Comparison of ENCODE assay signal across 14 cellular contexts in the genomic region with DNA sequence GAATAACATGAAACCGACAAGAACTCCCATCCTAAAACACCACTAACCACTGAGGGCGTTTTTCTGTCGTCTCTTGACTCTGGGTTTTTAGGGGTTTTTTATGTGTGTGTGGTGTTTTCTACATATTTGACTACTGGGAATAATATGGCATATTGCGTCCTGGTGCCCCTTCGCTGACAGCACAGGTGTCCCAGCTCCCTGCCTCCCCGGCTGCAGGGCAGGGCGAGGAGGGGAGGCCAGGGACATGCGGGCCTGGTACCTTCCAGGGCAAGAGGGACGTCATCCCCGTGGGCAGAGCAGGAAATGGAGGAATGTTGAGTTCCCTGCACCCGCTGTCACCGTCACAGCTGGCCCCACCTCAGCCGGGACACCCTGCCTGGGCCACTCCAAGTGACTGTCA. TPM values are rescaled to one million over a fixed set of nuclear protein-coding genes. Genes with fewer than 3 reads are reported as not detected.
DNase-seq lines count a peak whose midpoint lies in the region; ATAC-seq, FAIRE-seq and TF ChIP-seq lines count a peak whose summit lies in the region.
"Had no signal": no experiment of that assay in that cellular context is flagged by ENCODE, and none has a peak within 500 bp of the region (broad histone marks: within the 10 kb centered on the region; RNA-seq: fewer than 3 reads in every experiment).

No MANE protein-coding gene starts in this region.

- WGBS in H1 (ENCODE audit: extremely low coverage in 1 of 2, insufficient coverage in 1 of 2, insufficient read length in 1 of 2, insufficient replicate concordance in 2 of 2, low coverage in 1 of 2, low lambda C conversion rate in 2 of 2, missing lambda C conversion rate in 1 of 2), 2 experiments: 67% methylated on average over 13 of the region's 13 CpGs; no CpG with 5 or more reads in 1 of the 2 experiments
- 33 to 40% methylated on average over 13 of the region's 13 CpGs for WGBS in pancreas, 2 donors

- H3K79me2 ChIP-seq in DOHH2 (ENCODE audit: control insufficient read depth, low read length) (peaks cover 69% of the 10 kb centered on the region), H1 (ENCODE audit: control insufficient read depth in 1 of 2, insufficient read depth in 2 of 2, low read length in 2 of 2) (peaks cover 0 to 65% of the 10 kb centered on the region in 2 experiments; a peak in 2 of 4 replicates)

- peaks cover 3% of the 10 kb centered on the region; the same call in 1 of the 2 replicates for H3K23me2 ChIP-seq in H1 (ENCODE audit: low read depth, low read length)

- in situ Hi-C loops in GM13977 (cut with MboI; ENCODE audit: low pct_unique_long_range_greater_than_20kb, low sequenced_read_pairs, unreplicated experiment): no loop called here

- H3K9ac ChIP-seq in HUES48 (ENCODE audit: low read depth, low read length) (no peak overlapping the region), H1 (replicated peaks in 1 of 4; ENCODE audit: extremely low read depth in 1 of 4, low read depth in 3 of 4, low read length in 3 of 4) (no peak overlapping the region)

- peaks cover 20% of the 10 kb centered on the region for H3K79me1 ChIP-seq in H1 (ENCODE audit: low read depth, low read length)

- peak overlapping the region; percentile 23 for H4K5ac ChIP-seq in H1 (ENCODE audit: insufficient read length, low read depth, low read length)

- peak overlapping the region; percentile 98; the same call in 1 of the 2 replicates for H2BK5ac ChIP-seq in H1 (ENCODE audit: low read depth, low read length)

- TF ChIP-seq EP300 in H1 (IDR thresholded peaks at IDR 0.05; ENCODE audit: borderline replicate concordance in 1 of 2, low read depth in 2 of 2, low read length in 2 of 2): no peak

- H3K36me3 ChIP-seq in DOHH2 (ENCODE audit: control insufficient read depth, low read length) (0 out of 2 replicates have a peak, but pooled peaks cover 3% of the 10 kb centered on the region), HUES48 (ENCODE audit: control insufficient read depth, insufficient read depth, low read length) (no peaks in the 10 kb centered on the region), H1 (ENCODE audit: control insufficient read depth in 2 of 4, insufficient read depth in 4 of 4, low read length in 3 of 4) (no peaks in the 10 kb centered on the region), pancreas (no peaks in the 10 kb centered on the region)
- H3K36me3 ChIP-seq: cardiac muscle cell, heart right ventricle had no signal

- H3F3A ChIP-seq in DOHH2 (ENCODE audit: control insufficient read depth, insufficient read depth): peaks cover 26% of the 10 kb centered on the region

- POLR2A ChIA-PET in H1 (lab: Charles Lee; ENCODE audit: partially characterized antibody): interaction anchor here (1.2 kb wide), 1 partner anchor 34 kb away, joined by 3 read pairs; no protein-coding TSS in a partner anchor

- H3K4ac ChIP-seq in H1 (replicated peaks; ENCODE audit: insufficient read length, low read depth, low read length): peak overlapping the region; percentile 99

- H4K20me1 ChIP-seq in DOHH2 (ENCODE audit: control insufficient read depth, insufficient read depth, low read depth, low read length) (no peaks in the 10 kb centered on the region), H1 (replicated peaks in 1 of 2; ENCODE audit: control insufficient read depth in 1 of 2, insufficient read depth in 2 of 2, low read length in 2 of 2) (peaks cover 2 to 9% of the 10 kb centered on the region in 2 experiments)

- no peak overlapping the region for H3K14ac ChIP-seq in H1 (ENCODE audit: insufficient read length)

- H2BK20ac ChIP-seq in H1 (ENCODE audit: low read length): peak overlapping the region; percentile 93

- peak overlapping the region; percentile 97 for H3K27ac ChIP-seq in DOHH2 (ENCODE audit: low read depth, low read length)
- H3K27ac ChIP-seq in HUES48 (ENCODE audit: low read depth, low read length): peak overlapping the region; percentile 92
- H3K27ac ChIP-seq in H1 (ENCODE audit: low read depth, low read length): peak overlapping the region; percentile 72; the same call in 1 of the 2 replicates
- H3K27ac ChIP-seq in pancreas: peak overlapping the region; percentile 56 to 75 (median 62)
- H3K27ac ChIP-seq: cardiac muscle cell had no signal

- peak overlapping the region; percentile 36; the same call in 1 of the 2 replicates for H3K18ac ChIP-seq in H1 (ENCODE audit: extremely low read depth, low read length)

- CTCF ChIA-PET in H1 (lab: Charles Lee; ENCODE audit: partially characterized antibody): interaction anchor here (0.7 to 3.0 kb wide), 5 partner anchors 9 to 47 kb away, joined by 3 to 21 read pairs (median 4); no protein-coding TSS in a partner anchor

- no peak overlapping the region for H2BK15ac ChIP-seq in H1 (ENCODE audit: low read length)

- DNase-seq in H1 (ENCODE audit: low read depth in 1 of 2, low spot score in 2 of 2) (no peak), pancreas (peak in 5 of 6 donors; percentile 31 to 60 (median 49)), GM13977 (ENCODE audit: low spot score) (no peak), Kasumi-1 (lab: John Stamatoyannopoulos, UW) (no peak), NCI-H1417 treated with DMSO at 0.1 percent for 48 hours (lab: John Stamatoyannopoulos, UW) (no peak)
- DNase-seq: activated CD4-positive, alpha-beta T cell treated with anti-CD3 and anti-CD28 coated beads for 48 hours; KBM-7; NCI-H187; T-helper 1 cell had no signal

- H2BK12ac ChIP-seq in H1 (ENCODE audit: low read depth, low read length): peak overlapping the region; percentile 97; the same call in 1 of the 2 replicates

- peak overlapping the region; percentile 98 for H4K91ac ChIP-seq in H1 (replicated peaks; ENCODE audit: insufficient read length, low read length)

- TF ChIP-seq CTCF in DOHH2 (IDR thresholded peaks at IDR 0.05; ENCODE audit: low read depth, low read length, poor library complexity, severe bottlenecking): no peak
- TF ChIP-seq CTCF in H1 (IDR thresholded peaks at IDR 0.05; ENCODE audit: control extremely low read depth in 1 of 3, insufficient read depth in 1 of 3, low read depth in 1 of 3, low read length in 3 of 3): no peak
- TF ChIP-seq CTCF in pancreas (IDR thresholded peaks at IDR 0.05): no peak
- no peak for TF ChIP-seq CTCF in GM13977 (IDR thresholded peaks at IDR 0.05; ENCODE audit: extremely low read depth, insufficient read depth, missing control alignments)

- no peaks in the 10 kb centered on the region for H3K9me2 ChIP-seq in DOHH2 (replicated peaks; ENCODE audit: control insufficient read depth, low read length)

- no peak for TF ChIP-seq POLR2A in H1 (IDR thresholded peaks at IDR 0.05; ENCODE audit: control extremely low read depth in 1 of 2, low read depth in 2 of 2, low read length in 2 of 2)

- H2BK120ac ChIP-seq in H1 (replicated peaks; ENCODE audit: low read depth, low read length): peak overlapping the region; percentile 98

- FAIRE-seq in H1 (lab: Jason Lieb, UNC): no peak
- FAIRE-seq in pancreas (lab: Jason Lieb, UNC): no peak
- FAIRE-seq: endothelial cell of umbilical vein had no signal

- H3K4me2 ChIP-seq in DOHH2 (ENCODE audit: low read length) (peak overlapping the region; percentile 87), H1 (ENCODE audit: insufficient read depth in 1 of 2, low read depth in 2 of 2, low read length in 2 of 2) (peak overlapping the region in 1 of 2 experiments; percentile 31; a peak in 2 of 4 replicates)

- ATAC-seq in pancreas: peak; percentile 7 to 21 (median 14)

- no peak overlapping the region for H2AFZ ChIP-seq in H1 (ENCODE audit: low read length)

- H3K4me1 ChIP-seq in DOHH2 (ENCODE audit: control insufficient read depth, low read length) (peaks cover 90% of the 10 kb centered on the region), HUES48 (ENCODE audit: control insufficient read depth, insufficient read depth, low read length) (peaks cover 59% of the 10 kb centered on the region), H1 (replicated peaks in 1 of 4; ENCODE audit: control insufficient read depth in 3 of 4, insufficient read depth in 4 of 4, low read length in 3 of 4) (peaks cover 14 to 57% (median 48%) of the 10 kb centered on the region in 4 experiments), pancreas (peaks cover 41 to 58% (median 45%) of the 10 kb centered on the region in 3 donors)

- H3K4me3 ChIP-seq in DOHH2 (ENCODE audit: low read length) (peak overlapping the region; percentile 71), HUES48 (ENCODE audit: low read depth, low read length) (no peak overlapping the region), H1 (ENCODE audit: extremely low read depth in 1 of 4, insufficient read depth in 2 of 4, low read depth in 3 of 4, low read length in 4 of 4) (no peak overlapping the region), pancreas (no peak overlapping the region)
- H3K4me3 ChIP-seq: cardiac muscle cell had no signal

- no peak for TF ChIP-seq RAD21 in H1 (IDR thresholded peaks at IDR 0.05 in 1 of 2, conservative IDR thresholded peaks at IDR 0.05 in 1 of 2; ENCODE audit: low read depth in 2 of 2, low read length in 2 of 2)

- H3K56ac ChIP-seq in H1 (replicated peaks; ENCODE audit: insufficient read length, low read depth, low read length): no peak overlapping the region

- no peaks in the 10 kb centered on the region for H3K27me3 ChIP-seq in DOHH2 (ENCODE audit: control insufficient read depth, low read length)
- no peaks in the 10 kb centered on the region for H3K27me3 ChIP-seq in HUES48 (ENCODE audit: control insufficient read depth, insufficient read depth, low read length)
- H3K27me3 ChIP-seq in H1 (replicated peaks in 1 of 4; ENCODE audit: control insufficient read depth in 3 of 4, extremely low read depth in 1 of 4, insufficient read depth in 3 of 4, low read length in 3 of 4): no peaks in the 10 kb centered on the region
- no peaks in the 10 kb centered on the region for H3K27me3 ChIP-seq in pancreas
- H3K27me3 ChIP-seq: cardiac muscle cell, heart right ventricle had no signal

- peak overlapping the region; percentile 77; the same call in 1 of the 2 replicates for H2AK5ac ChIP-seq in H1 (ENCODE audit: low read depth, low read length)

- H3K9me3 ChIP-seq in DOHH2 (ENCODE audit: control insufficient read depth, insufficient read depth, low read length) (no peaks in the 10 kb centered on the region), HUES48 (ENCODE audit: control insufficient read depth, insufficient read depth, low read length) (no peaks in the 10 kb centered on the region), H1 (ENCODE audit: insufficient read depth in 2 of 2, low read depth in 1 of 2, low read length in 1 of 2) (no peaks in the 10 kb centered on the region), pancreas (no peaks in the 10 kb centered on the region)
- H3K9me3 ChIP-seq: heart right ventricle had no signal

- no peak overlapping the region for H3K23ac ChIP-seq in H1 (ENCODE audit: insufficient read length)

- intact Hi-C loops in pancreas (cut with DNase I): no loop called here

- H4K8ac ChIP-seq in H1 (ENCODE audit: extremely low read depth, insufficient read depth, low read length): no peak overlapping the region; the same call in 1 of the 2 replicates

RNA-seq across cellular contexts. Expression of a gene that starts 34.8 kb away (rescaled TPM):
- 34.6 and 37.6 TPM in 2 replicates for total RNA-seq in H1 (2021; fragmentation: NEBNext Ultra II Directional; extraction: Animal tissue kit (Norgen Biotek cat#: 25700))
- polyA plus RNA-seq in H1 (2011; rRNA removed) (13.6 and 17.6 TPM in 2 replicates), pancreas (10 to 100 TPM; 20.5 to 35.1 TPM)
- 20.6 TPM for polyA plus RNA-seq in H1 (2011; cell fraction: cytosol; rRNA removed)
- 40.6 TPM for polyA plus RNA-seq in H1 (2011; cell fraction: nucleus; rRNA removed)
- 20.5 to 32.6 TPM (median 30.1 TPM) in 4 replicates for polyA plus RNA-seq in H1 (2012, experiment 1 of 2)
- 11.5 TPM for polyA plus RNA-seq in H1 (2012, experiment 2 of 2)
- 15.7 TPM for polyA plus RNA-seq in H1 (2013, experiment 1 of 2)
- polyA plus RNA-seq in H1 (2013, experiment 2 of 2): 15.9 TPM
- polyA minus RNA-seq in H1 (2011; rRNA and poly(A)+ RNA removed): 28.1 and 28.9 TPM in 2 replicates
- polyA minus RNA-seq in H1 (2011; cell fraction: cytosol; rRNA and poly(A)+ RNA removed): 19.7 TPM
- 22.4 TPM for polyA minus RNA-seq in H1 (2011; cell fraction: nucleus; rRNA and poly(A)+ RNA removed)
- 10 to 100 TPM; 25.7 to 41.0 (median 34.4) TPM for total RNA-seq in pancreas

Comparison
In these comparisons a context has a peak if more than half of its experiments do, and no peak if none do; other contexts are left out.
1. DNase-seq: peak in pancreas (5 of 6); none in H1 (0 of 2), GM13977 (single experiment), Kasumi-1 (0 of 2) and NCI-H1417 treated with DMSO at 0.1 percent for 48 hours (single experiment).
2. Peak in every context shown above with its lines, with median percentiles within 50 percentile points of each other: H3K27ac ChIP-seq.